In genomic region chr21:42476493-42477342, GRCh38 we compare ENCODE assay signal across 16 cellular contexts. TPM values are rescaled to one million over a fixed set of nuclear protein-coding genes. Genes with fewer than 3 reads are reported as not detected.
"Had no signal": no experiment of that assay in that cellular context is flagged by ENCODE, and none has a peak within 500 bp of the region (broad histone marks: within the 10 kb centered on the region; RNA-seq: fewer than 3 reads in every experiment).

No MANE protein-coding gene starts in this region.

- H3K4me1 ChIP-seq: adrenal gland, testis had no signal

- H3K27ac Mint-ChIP-seq: mesothelial cell of epicardium, nephron progenitor cell had no signal

- H3K4me3 Mint-ChIP-seq: mesothelial cell of epicardium, nephron progenitor cell had no signal

- H3K36me3 ChIP-seq: adrenal gland, esophagus squamous epithelium, upper lobe of left lung had no signal

- H3K4me3 ChIP-seq: adrenal gland, esophagus squamous epithelium, testis, upper lobe of left lung had no signal

- H3K9me3 Mint-ChIP-seq: mesothelial cell of epicardium, nephron progenitor cell had no signal

- H3K27me3 ChIP-seq: adrenal gland, esophagus squamous epithelium, testis, upper lobe of left lung had no signal

- H3K9me3 ChIP-seq: adrenal gland, esophagus squamous epithelium, testis, upper lobe of left lung had no signal

- H3K27ac ChIP-seq: adrenal gland, esophagus squamous epithelium, testis, upper lobe of left lung had no signal

- DNase-seq: activated effector memory CD4-positive, alpha-beta T cell treated with Interleukin-2 at 50 U/mL for 16 hours; activated naive CD4-positive, alpha-beta T cell treated with anti-CD3 and anti-CD28 coated beads, Interleukin-2, amount 50 U/mL, for 16 hours; dermis blood vessel endothelial cell; effector memory CD4-positive, alpha-beta T cell; esophagus squamous epithelium; nephron progenitor cell; occipital lobe; retina; stimulated activated CD4-positive, alpha-beta T cell treated with anti-CD3 and anti-CD28 coated beads, Interleukin-2, amount 100 ng/mL, for 24 hours; T-helper 2 cell; testis; upper lobe of left lung had no signal

RNA-seq across cellular contexts. Expression of gene RSPH1, which starts 19.3 kb away (rescaled TPM):
- total RNA-seq: dermis blood vessel endothelial cell, lung microvascular endothelial cell, skeletal muscle tissue had no signal
